In genomic region chr10:19762026-19762425, GRCh38 we compare ENCODE assay signal across 18 cellular contexts. TPM values are rescaled to one million over a fixed set of nuclear protein-coding genes. Genes with fewer than 3 reads are reported as not detected.
"Had no signal": no experiment of that assay in that cellular context is flagged by ENCODE, and none has a peak within 500 bp of the region (broad histone marks: within the 10 kb centered on the region; RNA-seq: fewer than 3 reads in every experiment).

No MANE protein-coding gene starts in this region.

- H3K4me3 ChIP-seq: cardiac muscle cell, sigmoid colon, testis had no signal

- H3K27me3 ChIP-seq: cardiac muscle cell, sigmoid colon, testis had no signal

- H3K79me2 ChIP-seq: parathyroid adenoma had no signal

- ATAC-seq: activated CD8-positive, alpha-beta T cell treated with anti-CD3 and anti-CD28 coated beads, Interleukin-2, amount 10 ng/mL, durations not matched to agents 7 days and 5 days; left colon had no signal

- H3K36me3 ChIP-seq: cardiac muscle cell, sigmoid colon had no signal

- H3K4me1 ChIP-seq: parathyroid adenoma, sigmoid colon, testis had no signal

- H3K27ac ChIP-seq: cardiac muscle cell, parathyroid adenoma, sigmoid colon, testis had no signal

- H2AFZ ChIP-seq: parathyroid adenoma had no signal

- H3K9me3 ChIP-seq: sigmoid colon, testis had no signal

- H3K9ac ChIP-seq: parathyroid adenoma had no signal

- DNase-seq: activated CD4-positive, alpha-beta T cell treated with anti-CD3 and anti-CD28 coated beads for 1 hour; activated CD4-positive, alpha-beta T cell treated with anti-CD3 and anti-CD28 coated beads, Interleukin-2, amount 50 U/mL, for 1 hour; activated CD8-positive, alpha-beta T cell treated with anti-CD3 and anti-CD28 coated beads, Interleukin-2, amount 10 ng/mL, durations not matched to agents 7 days and 5 days; activated gamma-delta T cell treated with Interleukin-2 at 50 U/mL for 16 hours; hippocampal formation; left colon; naive B cell; nucleus accumbens; sigmoid colon; stimulated activated CD4-positive, alpha-beta T cell treated with anti-CD3 and anti-CD28 coated beads, Interleukin-2, amount 100 ng/mL, for 48 hours; stimulated activated naive CD4-positive, alpha-beta T cell; T-helper 1 cell; T-helper 9 cell; testis; trophoblast cell had no signal

RNA-seq across cellular contexts. Expression of gene PLXDC2, which starts 54.2 kb away (rescaled TPM):
- total RNA-seq: activated T-helper 1 cell treated with anti-CD3 and anti-CD28 coated beads, Interleukin-12 subunit alpha, Interleukin-12 subunit beta, Interleukin-2, Interleukin-4 antibody, amounts not matched to agents 30 ng/mL and 10 ng/mL and 1 ng/mL, durations not matched to agents 14 hours and 24 hours and 36 hours had no signal
